Comparison of ENCODE assay signal across 1 cellular context in genomic region chr12:50985322-50985721, GRCh38.
TF ChIP-seq lines count a peak whose summit lies in the region.

No MANE protein-coding gene starts in this region.

TF ChIP-seq in HepG2, 621 proteins besides CTCF, POLR2A, EP300 and RAD21 (continued from another document):
- TF ChIP-seq, protein P1, sequence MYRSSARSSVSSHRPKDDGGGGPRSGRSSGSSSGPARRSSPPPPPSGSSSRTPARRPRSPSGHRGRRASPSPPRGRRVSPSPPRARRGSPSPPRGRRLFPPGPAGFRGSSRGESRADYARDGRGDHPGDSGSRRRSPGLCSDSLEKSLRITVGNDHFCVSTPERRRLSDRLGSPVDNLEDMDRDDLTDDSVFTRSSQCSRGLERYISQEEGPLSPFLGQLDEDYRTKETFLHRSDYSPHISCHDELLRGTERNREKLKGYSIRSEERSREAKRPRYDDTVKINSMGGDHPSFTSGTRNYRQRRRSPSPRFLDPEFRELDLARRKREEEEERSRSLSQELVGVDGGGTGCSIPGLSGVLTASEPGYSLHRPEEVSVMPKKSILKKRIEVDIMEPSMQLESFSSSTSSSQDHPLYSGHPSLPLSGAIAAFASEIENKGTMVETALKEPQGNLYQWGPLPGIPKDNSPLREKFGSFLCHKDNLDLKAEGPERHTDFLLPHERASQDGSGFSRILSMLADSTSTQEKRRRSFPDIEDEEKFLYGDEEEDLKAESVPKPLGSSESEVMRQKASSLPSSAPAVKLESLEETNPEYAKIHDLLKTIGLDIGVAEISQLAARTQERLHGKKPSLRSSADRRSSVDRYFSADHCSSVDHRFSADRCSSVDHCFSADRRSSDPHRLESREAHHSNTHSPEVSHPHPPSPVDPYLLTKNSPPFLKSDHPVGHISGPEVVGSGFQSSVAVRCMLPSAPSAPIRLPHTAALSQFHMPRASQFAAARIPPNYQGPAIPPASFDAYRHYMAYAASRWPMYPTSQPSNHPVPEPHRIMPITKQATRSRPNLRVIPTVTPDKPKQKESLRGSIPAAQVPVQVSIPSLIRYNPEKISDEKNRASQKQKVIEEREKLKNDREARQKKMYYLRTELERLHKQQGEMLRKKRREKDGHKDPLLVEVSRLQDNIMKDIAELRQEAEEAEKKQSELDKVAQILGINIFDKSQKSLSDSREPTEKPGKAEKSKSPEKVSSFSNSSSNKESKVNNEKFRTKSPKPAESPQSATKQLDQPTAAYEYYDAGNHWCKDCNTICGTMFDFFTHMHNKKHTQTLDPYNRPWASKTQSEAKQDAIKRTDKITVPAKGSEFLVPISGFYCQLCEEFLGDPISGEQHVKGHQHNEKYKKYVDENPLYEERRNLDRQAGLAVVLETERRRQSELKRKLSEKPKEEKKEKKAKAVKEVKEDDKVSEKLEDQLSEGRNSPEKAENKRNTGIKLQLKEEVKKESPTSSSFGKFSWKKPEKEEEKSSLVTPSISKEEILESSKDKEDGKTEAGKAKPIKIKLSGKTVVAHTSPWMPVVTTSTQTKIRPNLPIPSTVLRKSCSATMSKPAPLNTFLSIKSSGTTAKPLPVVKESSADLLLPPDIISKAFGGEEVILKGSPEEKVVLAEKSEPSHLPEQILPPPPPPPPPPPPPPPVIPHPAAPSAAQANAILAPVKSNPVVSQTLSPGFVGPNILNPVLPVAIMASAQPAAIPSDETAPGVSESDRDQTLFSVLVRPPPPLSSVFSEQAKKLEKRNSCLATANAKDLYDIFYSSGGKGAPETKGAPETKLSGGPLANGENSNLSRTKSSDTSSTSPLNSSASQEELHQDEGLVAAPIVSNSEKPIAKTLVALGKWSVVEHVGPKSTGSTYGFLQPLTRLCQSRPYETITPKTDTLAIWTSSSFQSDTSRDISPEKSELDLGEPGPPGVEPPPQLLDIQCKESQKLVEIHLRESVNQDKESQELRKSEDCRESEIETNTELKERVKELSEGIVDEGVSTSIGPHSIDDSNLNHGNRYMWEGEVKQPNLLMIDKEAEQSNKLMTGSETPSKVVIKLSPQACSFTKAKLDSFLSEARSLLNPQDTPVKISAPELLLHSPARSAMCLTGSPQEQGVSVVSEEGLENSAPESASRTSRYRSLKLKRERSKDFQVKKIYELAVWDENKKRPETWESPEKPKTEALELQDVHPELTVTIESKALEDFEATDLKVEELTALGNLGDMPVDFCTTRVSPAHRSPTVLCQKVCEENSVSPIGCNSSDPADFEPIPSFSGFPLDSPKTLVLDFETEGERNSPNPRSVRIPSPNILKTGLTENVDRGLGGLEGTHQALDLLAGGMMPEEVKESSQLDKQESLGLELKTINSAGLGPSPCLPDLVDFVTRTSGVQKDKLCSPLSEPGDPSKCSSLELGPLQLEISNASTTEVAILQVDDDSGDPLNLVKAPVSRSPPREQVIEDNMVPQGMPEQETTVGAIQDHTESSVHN (CRISPR knock-in tag; IDR thresholded peaks at IDR 0.05) = no peak
- TF ChIP-seq ZNF34 (CRISPR knock-in tag; IDR thresholded peaks at IDR 0.05; ENCODE audit: borderline replicate concordance) (no peak), E2F5 (CRISPR knock-in tag; conservative IDR thresholded peaks at IDR 0.05) (no peak), ZNF441 (CRISPR knock-in tag; IDR thresholded peaks at IDR 0.05; ENCODE audit: borderline replicate concordance) (no peak)
